ENCODE assay signal across 19 cellular contexts in the genomic region with DNA sequence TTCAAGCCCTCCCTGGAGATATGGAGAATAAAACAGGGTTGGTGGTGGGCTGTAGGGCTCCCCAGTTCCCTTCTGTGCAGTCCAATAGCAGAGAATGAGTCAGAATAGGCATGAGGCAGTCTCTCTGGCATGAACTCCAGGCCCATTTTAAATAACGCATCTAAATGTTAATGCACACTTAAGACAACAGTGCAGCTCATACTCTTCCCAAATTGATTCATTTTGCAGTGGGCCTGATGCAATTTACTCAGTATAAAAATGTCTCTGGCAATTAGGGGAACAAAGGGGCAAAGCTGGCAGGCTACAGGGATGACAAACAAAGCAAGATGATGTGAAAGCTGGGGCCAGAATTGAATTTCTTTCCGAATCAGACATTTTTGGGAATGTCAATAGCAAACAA.
A peak's percentile ranks its signal among the peaks of the same experiment; 100 is the strongest.
DNase-seq lines count a peak whose midpoint lies in the region; ATAC-seq, FAIRE-seq and TF ChIP-seq lines count a peak whose summit lies in the region.
"Had no signal": no experiment of that assay in that cellular context is flagged by ENCODE, and none has a peak within 500 bp of the region (broad histone marks: within the 10 kb centered on the region; RNA-seq: fewer than 3 reads in every experiment).

No MANE protein-coding gene starts in this region.

- H3K79me2 ChIP-seq in PC-3 (ENCODE audit: low read length) (no peaks in the 10 kb centered on the region), osteoblast (ENCODE audit: insufficient read depth, low read length) (no peaks in the 10 kb centered on the region)

- POLR2A ChIA-PET in PC-3 (lab: Charles Lee; ENCODE audit: unreplicated experiment) = no interaction called here

- peaks cover 4% of the 10 kb centered on the region for H3F3A ChIP-seq in PC-3 (ENCODE audit: low read length, unreplicated experiment)

- H3K27me3 ChIP-seq in PC-3 (ENCODE audit: low read length) (no peaks in the 10 kb centered on the region), bronchial epithelial cell (ENCODE audit: control insufficient read depth, insufficient read depth, low read length) (no peaks in the 10 kb centered on the region), osteoblast (ENCODE audit: insufficient read depth, low read length) (no peaks in the 10 kb centered on the region), right atrium auricular region (no peaks in the 10 kb centered on the region)

- H4K20me1 ChIP-seq in PC-3 (ENCODE audit: low read length) (no peaks in the 10 kb centered on the region), osteoblast (ENCODE audit: insufficient read depth, low read length) (no peaks in the 10 kb centered on the region)

- no peak for TF ChIP-seq CTCF in PC-3 (conservative IDR thresholded peaks at IDR 0.05; ENCODE audit: low read depth, low read length)
- TF ChIP-seq CTCF in bronchial epithelial cell (IDR thresholded peaks at IDR 0.05; ENCODE audit: insufficient read depth, low read length, severe bottlenecking) = no peak
- no peak for TF ChIP-seq CTCF in osteoblast (IDR thresholded peaks at IDR 0.05; ENCODE audit: extremely low read depth, low read depth, low read length)
- TF ChIP-seq CTCF in right atrium auricular region (IDR thresholded peaks at IDR 0.05) = no peak

- no peaks in the 10 kb centered on the region for H3K9me2 ChIP-seq in PC-3 (replicated peaks; ENCODE audit: low read length)

- FAIRE-seq in bronchial epithelial cell (lab: Jason Lieb, UNC) = no peak
- FAIRE-seq: endothelial cell of umbilical vein, keratinocyte, urothelium cell line had no signal

- CTCF ChIA-PET in PC-3 (lab: Charles Lee) = no interaction called here

- H2AFZ ChIP-seq in PC-3 (ENCODE audit: low read length) (no peak overlapping the region), osteoblast (ENCODE audit: low read length) (no peak overlapping the region)

- no peak overlapping the region for H3K4me3 ChIP-seq in PC-3 (ENCODE audit: low read length)
- no peak overlapping the region for H3K4me3 ChIP-seq in bronchial epithelial cell (ENCODE audit: low read depth, low read length)
- H3K4me3 ChIP-seq in osteoblast (ENCODE audit: insufficient read depth, low read length) = no peak overlapping the region
- H3K4me3 ChIP-seq in right atrium auricular region = no peak overlapping the region

- BruUV-seq in PC-3 (replicated peaks; lab: Mats Ljungman, UMichigan) = no TSS peak

- peak overlapping the region; percentile 42; the same call in 1 of the 2 replicates for H3K4me2 ChIP-seq in PC-3 (ENCODE audit: low read length)
- no peak overlapping the region for H3K4me2 ChIP-seq in osteoblast (ENCODE audit: insufficient read depth, low read length)

- ATAC-seq in PC-3 (no peak), GM18907 (IDR thresholded peaks at IDR 0.05; ENCODE audit: unreplicated experiment) (no peak)

- peak; percentile 56 for DNase-seq in EL
- DNase-seq in PC-3 = peak; percentile 40
- peak; percentile 15 for DNase-seq in bronchial epithelial cell (ENCODE audit: low read depth)
- no peak for DNase-seq in osteoblast (ENCODE audit: insufficient read length, low spot score, missing footprints)
- DNase-seq in right atrium auricular region (ENCODE audit: low spot score) = no peak
- no peak for DNase-seq in NCI-H2107 treated with DMSO at 0.1 percent for 48 hours (lab: John Stamatoyannopoulos, UW; ENCODE audit: unreplicated experiment)
- DNase-seq: activated CD4-positive, alpha-beta T cell treated with anti-CD3 and anti-CD28 coated beads, Interleukin-2, amount 10 ng/mL, durations not matched to agents 7 days and 5 days; DMS53; Karpas-422; NCI-H1048; NCI-H2029 treated with DMSO at 0.1 percent for 48 hours; NCI-H510A; nephron progenitor cell; posterior cingulate gyrus had no signal

- H3K4me1 ChIP-seq in PC-3 (ENCODE audit: insufficient read depth, low read length) (peaks cover 37% of the 10 kb centered on the region), osteoblast (ENCODE audit: insufficient read depth, low read length) (peaks cover 37% of the 10 kb centered on the region), right atrium auricular region (no peaks in the 10 kb centered on the region)

- no peak overlapping the region for H3K9ac ChIP-seq in PC-3 (ENCODE audit: low read length)

- intact Hi-C loops in PC-3 (cut with micrococcal nuclease) = no loop called here

- no peaks in the 10 kb centered on the region for H3K9me3 ChIP-seq in PC-3 (ENCODE audit: low read length)
- no peaks in the 10 kb centered on the region for H3K9me3 ChIP-seq in osteoblast (ENCODE audit: low read depth, low read length)
- no peaks in the 10 kb centered on the region for H3K9me3 ChIP-seq in right atrium auricular region

- H3K36me3 ChIP-seq in PC-3 (ENCODE audit: low read depth, low read length) = no peaks in the 10 kb centered on the region
- H3K36me3 ChIP-seq in bronchial epithelial cell (ENCODE audit: control insufficient read depth, insufficient read depth, low read length) = no peaks in the 10 kb centered on the region
- H3K36me3 ChIP-seq in osteoblast (ENCODE audit: insufficient read depth, low read length) = no peaks in the 10 kb centered on the region
- no peaks in the 10 kb centered on the region for H3K36me3 ChIP-seq in right atrium auricular region

- no peak overlapping the region for H3K27ac ChIP-seq in PC-3 (ENCODE audit: low read length)
- H3K27ac ChIP-seq in osteoblast (ENCODE audit: low read depth, low read length) = peak overlapping the region; percentile 47
- H3K27ac ChIP-seq in right atrium auricular region = no peak overlapping the region
- H3K27ac ChIP-seq: VCaP had no signal

Comparison
In these comparisons a context has a peak if more than half of its experiments do, and no peak if none do; other contexts are left out.
1. DNase-seq: peak in EL (single experiment), PC-3 (single experiment) and bronchial epithelial cell (single experiment); none in osteoblast (single experiment), right atrium auricular region (single experiment) and NCI-H2107 treated with DMSO at 0.1 percent for 48 hours (single experiment).